8 cellular contexts compared by ENCODE assay signal in genomic region chr21:44338971-44339910, GRCh38. TPM values are rescaled to one million over a fixed set of nuclear protein-coding genes. Genes with fewer than 3 reads are reported as not detected.
DNase-seq lines count a peak whose midpoint lies in the region; TF ChIP-seq lines count a peak whose summit lies in the region.

CFAP410 (minus strand) TSS chr21:44339390; CDS start chr21:44339194, 196 bp downstream.

- DNase-seq in GM04503 (ENCODE audit: low read depth) (peak; percentile 62), HFF-Myc (ENCODE audit: extremely low read depth, low read depth) (peak; percentile 77), MV-4-11 (lab: John Stamatoyannopoulos, UW) (peak; percentile 93), SJSA1 (ENCODE audit: low read depth in 1 of 2, low spot score in 2 of 2) (peak; percentile 95 to 98), foreskin melanocyte (peak; percentile 89), stromal cell of bone marrow (ENCODE audit: low read depth) (peak; percentile 85)
- DNase-seq in activated naive CD4-positive, alpha-beta T cell (lab: John Stamatoyannopoulos, UW) = peak; percentile 93 to 96 (median 95)

- peaks cover 17% of the 10 kb centered on the region for H3K36me3 ChIP-seq in SJSA1
- no peaks in the 10 kb centered on the region for H3K36me3 ChIP-seq in neuron (ENCODE audit: insufficient read depth, low read length)

- peak within 1 kb of the TSS; percentile 80 for H3K4me3 ChIP-seq in HFF-Myc (replicated peaks; ENCODE audit: low read depth, low read length)
- H3K4me3 ChIP-seq in SJSA1 = peak within 1 kb of the TSS; percentile 72
- H3K4me3 ChIP-seq in neuron (ENCODE audit: low read length) = peak within 1 kb of the TSS; percentile 76

- no peaks in the 10 kb centered on the region for H3K9me3 ChIP-seq in SJSA1 (replicated peaks)
- H3K9me3 ChIP-seq in neuron (ENCODE audit: low read length) = no peaks in the 10 kb centered on the region

- H3K27me3 ChIP-seq in SJSA1 (replicated peaks) = no peaks in the 10 kb centered on the region; the same call in 1 of the 2 replicates
- H3K27me3 ChIP-seq in neuron (ENCODE audit: insufficient read depth, low read length) = no peaks in the 10 kb centered on the region

- TF ChIP-seq CTCF in HFF-Myc (IDR thresholded peaks at IDR 0.05; ENCODE audit: low read depth, low read length, missing control alignments) = no peak

- H3K27ac ChIP-seq in SJSA1 = peak within 1 kb of the TSS; percentile 98

- peak within 1 kb of the TSS; percentile 13 for H2AFZ ChIP-seq in neuron (ENCODE audit: low read depth, low read length)

- H3K4me1 ChIP-seq in SJSA1 (replicated peaks) (peaks cover 18% of the 10 kb centered on the region), neuron (ENCODE audit: insufficient read depth, low read length) (peaks cover 26% of the 10 kb centered on the region)

RNA-seq across cellular contexts. Expression of gene CFAP410, which starts in this region (rescaled TPM):
- 44.5 and 52.9 TPM in 2 replicates for total RNA-seq in SJSA1 (2014; rRNA removed; shearing (Covaris generic))

Comparison
In these comparisons a context has a peak if more than half of its experiments do, and no peak if none do; other contexts are left out.
1. Peak in every context shown above with its lines: DNase-seq, H3K4me3 ChIP-seq and H3K27ac ChIP-seq.